11 cellular contexts compared by ENCODE assay signal in the genomic region with DNA sequence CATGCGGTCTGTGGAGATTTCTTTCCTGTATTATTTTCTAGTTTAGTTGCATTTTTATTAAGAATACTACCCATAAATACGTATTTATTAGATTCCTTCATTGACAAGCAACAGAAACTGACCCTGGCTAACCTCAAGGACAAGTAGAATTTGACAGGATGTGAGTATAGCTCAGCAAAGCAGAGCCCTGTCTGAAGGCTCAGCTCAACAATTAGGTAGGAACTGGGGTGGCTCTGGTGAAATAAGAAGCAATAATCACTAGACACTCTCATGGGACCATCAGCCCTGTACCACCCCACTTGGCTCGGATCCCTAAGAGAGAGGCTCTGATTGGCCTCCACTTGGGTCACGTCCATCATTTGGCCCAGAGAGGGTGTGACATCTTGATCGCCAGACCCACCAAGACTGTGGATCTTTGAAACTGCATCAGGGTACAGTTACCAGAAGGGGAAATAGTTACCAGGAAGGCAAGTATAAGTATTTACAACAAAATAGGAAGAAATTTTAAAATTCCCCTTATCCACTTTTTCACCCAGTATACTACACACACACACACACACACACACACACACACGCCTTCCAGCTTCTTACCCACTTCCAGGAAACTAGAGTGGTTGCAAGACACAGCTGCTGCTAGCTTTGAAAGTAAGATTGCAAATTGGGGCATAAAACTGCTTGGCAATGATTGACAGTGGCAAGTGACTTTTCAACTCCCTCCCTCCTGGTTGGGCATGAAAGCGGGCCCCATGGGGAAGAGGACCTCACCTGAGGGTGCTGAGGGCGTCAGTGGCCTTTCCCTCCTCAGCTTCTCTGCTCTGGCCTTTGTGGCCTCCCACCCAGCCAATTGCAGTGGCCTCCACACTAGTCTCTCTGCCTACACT. TPM values are rescaled to one million over a fixed set of nuclear protein-coding genes. Genes with fewer than 3 reads are reported as not detected.
DNase-seq lines count a peak whose midpoint lies in the region; ATAC-seq lines count a peak whose summit lies in the region.
"Had no signal": no experiment of that assay in that cellular context is flagged by ENCODE, and none has a peak within 500 bp of the region (broad histone marks: within the 10 kb centered on the region; RNA-seq: fewer than 3 reads in every experiment).

No MANE protein-coding gene starts in this region.

- intact Hi-C loops in activated T-helper 1 cell treated with anti-CD3 and anti-CD28 coated beads, Interleukin-12 subunit alpha, Interleukin-12 subunit beta, Interleukin-2, Interleukin-4 antibody, amounts not matched to agents 30 ng/mL and 10 ng/mL and 1 ng/mL, durations not matched to agents 14 hours and 24 hours and 36 hours (cut with micrococcal nuclease), result loop anchor here (1.0 to 5.0 kb wide), 6 partner anchors 21 to 556 kb away; a partner anchor contains a TSS

- ATAC-seq in GM21360 (IDR thresholded peaks at IDR 0.05; ENCODE audit: unreplicated experiment), result no peak

- peaks cover 42% of the 10 kb centered on the region for H3K4me1 Mint-ChIP-seq in activated T-helper 1 cell treated with anti-CD3 and anti-CD28 coated beads, Interleukin-12 subunit alpha, Interleukin-12 subunit beta, Interleukin-2, Interleukin-4 antibody, amounts not matched to agents 30 ng/mL and 10 ng/mL and 1 ng/mL, durations not matched to agents 14 hours and 24 hours and 36 hours (ENCODE audit: low read depth)

- H3K27ac ChIP-seq in muscle layer of duodenum (ENCODE audit: low read length) (peak overlapping the region; percentile 37), thymus (ENCODE audit: low read depth) (peak overlapping the region; percentile 79)
- H3K27ac ChIP-seq: VCaP had no signal

- H3K4me3 ChIP-seq in muscle layer of duodenum (ENCODE audit: low read depth in 1 of 2, low read length in 2 of 2), result no peak overlapping the region
- H3K4me3 ChIP-seq in thymus (ENCODE audit: low read length), result no peak overlapping the region

- H3K36me3 ChIP-seq in muscle layer of duodenum (ENCODE audit: control insufficient read depth in 1 of 2, insufficient read depth in 2 of 2, low read length in 2 of 2) (peaks cover 16 to 36% of the 10 kb centered on the region in 2 donors), thymus (ENCODE audit: control insufficient read depth, insufficient read depth) (no peaks in the 10 kb centered on the region)

- peaks cover 18% of the 10 kb centered on the region for H3K36me3 Mint-ChIP-seq in activated T-helper 1 cell treated with anti-CD3 and anti-CD28 coated beads, Interleukin-12 subunit alpha, Interleukin-12 subunit beta, Interleukin-2, Interleukin-4 antibody, amounts not matched to agents 30 ng/mL and 10 ng/mL and 1 ng/mL, durations not matched to agents 14 hours and 24 hours and 36 hours (ENCODE audit: low read depth)

- peak overlapping the region; percentile 45 for H3K4me3 Mint-ChIP-seq in activated T-helper 1 cell treated with anti-CD3 and anti-CD28 coated beads, Interleukin-12 subunit alpha, Interleukin-12 subunit beta, Interleukin-2, Interleukin-4 antibody, amounts not matched to agents 30 ng/mL and 10 ng/mL and 1 ng/mL, durations not matched to agents 14 hours and 24 hours and 36 hours

- peak overlapping the region; percentile 91 for H3K27ac Mint-ChIP-seq in activated T-helper 1 cell treated with anti-CD3 and anti-CD28 coated beads, Interleukin-12 subunit alpha, Interleukin-12 subunit beta, Interleukin-2, Interleukin-4 antibody, amounts not matched to agents 30 ng/mL and 10 ng/mL and 1 ng/mL, durations not matched to agents 14 hours and 24 hours and 36 hours

- H3K9me3 ChIP-seq in muscle layer of duodenum (ENCODE audit: control insufficient read depth in 1 of 2, low read length in 2 of 2) (no peaks in the 10 kb centered on the region), thymus (ENCODE audit: control insufficient read depth) (peaks cover 2% of the 10 kb centered on the region)

- H3K9me3 Mint-ChIP-seq in activated T-helper 1 cell treated with anti-CD3 and anti-CD28 coated beads, Interleukin-12 subunit alpha, Interleukin-12 subunit beta, Interleukin-2, Interleukin-4 antibody, amounts not matched to agents 30 ng/mL and 10 ng/mL and 1 ng/mL, durations not matched to agents 14 hours and 24 hours and 36 hours, result no peaks in the 10 kb centered on the region

- no peaks in the 10 kb centered on the region for H3K27me3 Mint-ChIP-seq in activated T-helper 1 cell treated with anti-CD3 and anti-CD28 coated beads, Interleukin-12 subunit alpha, Interleukin-12 subunit beta, Interleukin-2, Interleukin-4 antibody, amounts not matched to agents 30 ng/mL and 10 ng/mL and 1 ng/mL, durations not matched to agents 14 hours and 24 hours and 36 hours (ENCODE audit: insufficient read depth)

- H3K4me1 ChIP-seq in muscle layer of duodenum (ENCODE audit: control insufficient read depth in 1 of 2, insufficient read depth in 2 of 2, low read length in 2 of 2), result peaks cover 0 to 15% of the 10 kb centered on the region in 2 donors
- peaks cover 22% of the 10 kb centered on the region for H3K4me1 ChIP-seq in thymus (ENCODE audit: control insufficient read depth, insufficient read depth, low read length)

- H3K27me3 ChIP-seq in muscle layer of duodenum (ENCODE audit: low read depth, low read length) (no peaks in the 10 kb centered on the region), thymus (ENCODE audit: control insufficient read depth, insufficient read depth) (no peaks in the 10 kb centered on the region)

- DNase-seq in activated gamma-delta T cell treated with Interleukin-2 at 50 U/mL for 16 hours, result peak; percentile 29
- no peak for DNase-seq in activated gamma-delta T cell (lab: John Stamatoyannopoulos, UW)
- DNase-seq in activated T-helper 1 cell treated with anti-CD3 and anti-CD28 coated beads, Interleukin-12 subunit alpha, Interleukin-12 subunit beta, Interleukin-2, Interleukin-4 antibody, amounts not matched to agents 30 ng/mL and 10 ng/mL and 1 ng/mL, durations not matched to agents 14 hours and 24 hours and 36 hours (ENCODE audit: low spot score), result peak; percentile 25
- no peak for DNase-seq in NCI-H2171 (lab: John Stamatoyannopoulos, UW)
- no peak for DNase-seq in LoVo (ENCODE audit: low spot score)
- DNase-seq: NCI-H2029 treated with DMSO at 0.1 percent for 48 hours, OCI-M1 had no signal

- WGBS in thymus, result 77% methylated on average over 8 of the region's 8 CpGs

RNA-seq across cellular contexts. Expression of a gene that starts 41.8 kb away (rescaled TPM):
- total RNA-seq in activated T-helper 1 cell treated with anti-CD3 and anti-CD28 coated beads, Interleukin-12 subunit alpha, Interleukin-12 subunit beta, Interleukin-2, Interleukin-4 antibody, amounts not matched to agents 30 ng/mL and 10 ng/mL and 1 ng/mL, durations not matched to agents 14 hours and 24 hours and 36 hours, result 14.5 and 15.8 TPM in 2 replicates
- polyA plus RNA-seq in thymus, result 19.2 TPM

RNA-seq across cellular contexts. Expression of a gene that starts 58.0 kb away (rescaled TPM):
- total RNA-seq in activated T-helper 1 cell treated with anti-CD3 and anti-CD28 coated beads, Interleukin-12 subunit alpha, Interleukin-12 subunit beta, Interleukin-2, Interleukin-4 antibody, amounts not matched to agents 30 ng/mL and 10 ng/mL and 1 ng/mL, durations not matched to agents 14 hours and 24 hours and 36 hours, result 20.5 and 20.9 TPM in 2 replicates
- polyA plus RNA-seq in thymus, result 4.2 TPM

Comparison
In these comparisons a context has a peak if more than half of its experiments do, and no peak if none do; other contexts are left out.
1. DNase-seq: peak in activated gamma-delta T cell treated with Interleukin-2 at 50 U/mL for 16 hours (single experiment) and activated T-helper 1 cell treated with anti-CD3 and anti-CD28 coated beads, Interleukin-12 subunit alpha, Interleukin-12 subunit beta, Interleukin-2, Interleukin-4 antibody, amounts not matched to agents 30 ng/mL and 10 ng/mL and 1 ng/mL, durations not matched to agents 14 hours and 24 hours and 36 hours (single experiment); none in activated gamma-delta T cell (single experiment), NCI-H2171 (single experiment) and LoVo (single experiment).